ENCODE assay signal across 18 cellular contexts in the genomic region with DNA sequence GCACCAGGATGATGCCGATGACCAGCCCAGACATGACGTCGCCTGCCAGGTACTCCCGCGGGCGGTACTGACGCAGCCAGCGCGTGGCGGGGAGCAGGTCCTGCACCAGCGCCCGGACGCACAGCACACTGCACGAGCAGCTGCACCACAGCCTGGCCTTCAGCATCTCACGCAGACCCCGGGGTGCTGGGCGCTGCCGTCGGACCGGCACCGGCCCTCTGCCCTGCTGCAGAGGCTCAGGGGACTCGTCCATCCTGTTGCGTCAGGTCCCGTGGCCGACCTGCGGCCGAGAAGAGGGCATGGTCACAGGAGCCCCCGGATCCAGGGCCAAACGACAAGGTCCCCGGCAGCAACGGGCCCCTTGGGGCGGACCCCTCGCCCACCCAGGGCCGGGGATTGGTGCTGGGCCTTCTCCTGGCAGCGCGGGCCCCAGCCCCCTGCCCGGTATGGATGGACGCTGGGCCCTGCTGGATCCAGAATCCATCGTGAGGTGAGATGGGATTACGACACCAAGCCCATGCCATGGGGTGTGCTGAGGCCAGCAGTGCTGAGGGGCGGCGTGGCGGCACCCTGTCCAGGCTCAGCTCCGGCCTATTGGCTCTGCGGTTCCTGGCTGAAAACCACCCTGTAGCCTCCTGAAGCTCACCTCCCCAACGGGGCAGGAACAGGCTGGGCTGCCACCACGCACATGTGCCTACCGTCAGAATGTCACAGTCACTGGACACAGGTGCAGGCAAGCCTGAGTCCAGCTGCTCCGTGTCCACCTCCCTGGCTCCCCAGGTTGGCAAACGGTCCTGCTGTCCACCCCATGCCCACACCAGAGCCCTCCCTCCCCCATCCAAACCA. TPM values are rescaled to one million over a fixed set of nuclear protein-coding genes. Genes with fewer than 3 reads are reported as not detected.
DNase-seq lines count a peak whose midpoint lies in the region; ATAC-seq, FAIRE-seq and TF ChIP-seq lines count a peak whose summit lies in the region.
"Had no signal": no experiment of that assay in that cellular context is flagged by ENCODE, and none has a peak within 500 bp of the region (broad histone marks: within the 10 kb centered on the region; RNA-seq: fewer than 3 reads in every experiment).

No MANE protein-coding gene starts in this region.

- no peak for TF ChIP-seq EP300 in A549 (IDR thresholded peaks at IDR 0.05)

- WGBS in A549 (ENCODE audit: missing lambda C conversion rate) = 93% methylated on average over 16 of the region's 50 CpGs

- TF ChIP-seq CTCF in A549 (IDR thresholded peaks at IDR 0.05) = no peak
- no peak for TF ChIP-seq CTCF in VCaP (conservative IDR thresholded peaks at IDR 0.05)
- TF ChIP-seq CTCF in mucosa of descending colon (IDR thresholded peaks at IDR 0.05) = no peak

- peak overlapping the region; percentile 67 for H3K4me2 ChIP-seq in A549

- H3K9me3 ChIP-seq in A549 = no peaks in the 10 kb centered on the region
- no peaks in the 10 kb centered on the region for H3K9me3 ChIP-seq in mucosa of descending colon
- H3K9me3 ChIP-seq: psoas muscle, SJCRH30 had no signal

- peak overlapping the region; percentile 2; the same call in 1 of the 3 replicates for H3K4me3 ChIP-seq in A549
- no peak overlapping the region for H3K4me3 ChIP-seq in mucosa of descending colon
- H3K4me3 ChIP-seq: psoas muscle, SJCRH30 had no signal

- TF ChIP-seq RAD21 in A549 (conservative IDR thresholded peaks at IDR 0.05 in 1 of 2, IDR thresholded peaks at IDR 0.05 in 1 of 2) = no peak

- FAIRE-seq in A549 (lab: Jason Lieb, UNC) = no peak
- FAIRE-seq: D721Med, H1 had no signal

- DNase-seq in A549 (ENCODE audit: low read depth in 1 of 2, low spot score in 1 of 2) (no peak), mucosa of descending colon (peak in 2 of 3 donors; percentile 49 to 59), NCI-H1694 treated with DMSO at 0.1 percent for 48 hours (lab: John Stamatoyannopoulos, UW) (no peak), NCI-H510A (lab: John Stamatoyannopoulos, UW) (no peak)
- DNase-seq in activated effector memory CD4-positive, alpha-beta T cell treated with anti-CD3 and anti-CD28 coated beads, Interleukin-2, amount 50 U/mL, for 16 hours = no peak
- DNase-seq: activated CD4-positive, alpha-beta T cell treated with anti-CD3 and anti-CD28 coated beads for 36 hours; GF-D8; hippocampal formation; Kasumi-1; naive thymus-derived CD4-positive, alpha-beta T cell; NCI-H1436; NCI-H2227 treated with DMSO at 0.1 percent for 48 hours; SJCRH30 had no signal

- POLR2A ChIA-PET in A549 (lab: Yijun Ruan, JAX) = no interaction called here

- CTCF ChIA-PET in A549 (lab: Yijun Ruan, JAX) = interaction anchor here (1.2 kb wide), 1 partner anchor 8 kb away, joined by 3 read pairs; no protein-coding TSS in a partner anchor

- TF ChIP-seq POLR2A in A549 (IDR thresholded peaks at IDR 0.05; ENCODE audit: low read length) = no peak

- ATAC-seq in A549 (no peak), mucosa of descending colon (no peak)
- ATAC-seq: activated CD4-positive, alpha-beta T cell treated with anti-CD3 and anti-CD28 coated beads for 36 hours; activated naive CD4-positive, alpha-beta T cell treated with anti-CD3 and anti-CD28 coated beads, Interleukin-2, amount 50 U/mL, for 72 hours; naive thymus-derived CD4-positive, alpha-beta T cell; psoas muscle had no signal

- no peaks in the 10 kb centered on the region for H3K36me3 ChIP-seq in mucosa of descending colon (ENCODE audit: low read depth)
- H3K36me3 ChIP-seq: SJCRH30 had no signal

- peaks cover 21% of the 10 kb centered on the region for H3K4me1 ChIP-seq in A549
- peaks cover 31% of the 10 kb centered on the region for H3K4me1 ChIP-seq in mucosa of descending colon (ENCODE audit: low read depth)
- H3K4me1 ChIP-seq: SJCRH30 had no signal

- intact Hi-C loops in mucosa of descending colon (cut with DNase I, micrococcal nuclease) = no loop called here

- H3K27ac ChIP-seq in A549 = peak overlapping the region; percentile 77 to 93
- H3K27ac ChIP-seq in VCaP = peak overlapping the region; percentile 96
- H3K27ac ChIP-seq: psoas muscle, SJCRH30 had no signal

TF ChIP-seq in A549, 52 proteins besides CTCF, POLR2A, EP300 and RAD21:
- TF ChIP-seq, protein P1, sequence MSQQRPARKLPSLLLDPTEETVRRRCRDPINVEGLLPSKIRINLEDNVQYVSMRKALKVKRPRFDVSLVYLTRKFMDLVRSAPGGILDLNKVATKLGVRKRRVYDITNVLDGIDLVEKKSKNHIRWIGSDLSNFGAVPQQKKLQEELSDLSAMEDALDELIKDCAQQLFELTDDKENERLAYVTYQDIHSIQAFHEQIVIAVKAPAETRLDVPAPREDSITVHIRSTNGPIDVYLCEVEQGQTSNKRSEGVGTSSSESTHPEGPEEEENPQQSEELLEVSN (IDR thresholded peaks at IDR 0.05; ENCODE audit: borderline replicate concordance, low read depth) = no peak
- no peak for TF ChIP-seq HDAC2 (IDR thresholded peaks at IDR 0.05)
- no peak for TF ChIP-seq KDM5A (IDR thresholded peaks at IDR 0.05)
- TF ChIP-seq CBX2 (IDR thresholded peaks at IDR 0.05; ENCODE audit: borderline replicate concordance, low read depth) = no peak
- TF ChIP-seq BHLHE40 (IDR thresholded peaks at IDR 0.05; ENCODE audit: low read depth, low read length) = no peak
- no peak for TF ChIP-seq RARB (CRISPR knock-in tag; IDR thresholded peaks at IDR 0.05)
- no peak for TF ChIP-seq RNF2 (IDR thresholded peaks at IDR 0.05; ENCODE audit: borderline replicate concordance, low read depth)
- no peak for TF ChIP-seq SMC3 (IDR thresholded peaks at IDR 0.05)

RNA-seq across cellular contexts. Expression of a gene that starts 1.5 kb away (rescaled TPM):
- polyA plus RNA-seq in A549 (2011; rRNA removed) (0.09 and 0.23 TPM in 2 replicates), A549 (2017; fragmentation: RNase III; extraction: RNeasy Plus Mini Kit Qiagen cat#74134 plus additional on column Dnase treatment) (0.30 to 0.61 TPM (median 0.50 TPM) in 3 replicates)
- polyA plus RNA-seq in A549 (2012; cell fraction: cytosol; rRNA removed) = 0.30 and 0.45 TPM in 2 replicates
- 1.3 and 1.7 TPM in 2 replicates for polyA plus RNA-seq in A549 (2012; cell fraction: nucleus; rRNA removed)
- 0.62 and 0.83 TPM in 2 replicates for polyA minus RNA-seq in A549 (2011; rRNA and poly(A)+ RNA removed)
- total RNA-seq in mucosa of descending colon = 1 to 10 TPM in 2 of 3 donors, under 1 TPM in 1; 0.85 to 2.8 (median 1.9) TPM
- total RNA-seq: activated naive CD4-positive, alpha-beta T cell treated with anti-CD3 and anti-CD28 coated beads, Interleukin-2, amount 50 U/mL, for 72 hours; H1; SJCRH30 had no signal

RNA-seq across cellular contexts. Expression of a gene that starts 4.8 kb away (rescaled TPM):
- polyA plus RNA-seq in A549 (2011; rRNA removed) (3.1 and 4.2 TPM in 2 replicates), A549 (2017; fragmentation: RNase III; extraction: RNeasy Plus Mini Kit Qiagen cat#74134 plus additional on column Dnase treatment) (13.9 to 19.4 TPM (median 19.2 TPM) in 3 replicates)
- polyA plus RNA-seq in A549 (2012; cell fraction: cytosol; rRNA removed) = 3.0 and 4.1 TPM in 2 replicates
- 65.6 and 96.4 TPM in 2 replicates for polyA plus RNA-seq in A549 (2012; cell fraction: nucleus; rRNA removed)
- polyA minus RNA-seq in A549 (2011; rRNA and poly(A)+ RNA removed) = 3.0 and 4.0 TPM in 2 replicates
- total RNA-seq in mucosa of descending colon = 10 to 100 TPM; 29.7 to 45.7 (median 33.4) TPM

RNA-seq across cellular contexts. Expression of a gene that starts 18.3 kb away (rescaled TPM):
- polyA plus RNA-seq in A549 (2011; rRNA removed) (2.7 and 3.3 TPM in 2 replicates), A549 (2017; fragmentation: RNase III; extraction: RNeasy Plus Mini Kit Qiagen cat#74134 plus additional on column Dnase treatment) (6.2 to 7.8 TPM (median 7.0 TPM) in 3 replicates)
- polyA plus RNA-seq in A549 (2012; cell fraction: cytosol; rRNA removed) = 7.5 and 10.4 TPM in 2 replicates
- polyA plus RNA-seq in A549 (2012; cell fraction: nucleus; rRNA removed) = 37.7 and 46.1 TPM in 2 replicates
- 2.7 and 3.2 TPM in 2 replicates for polyA minus RNA-seq in A549 (2011; rRNA and poly(A)+ RNA removed)
- 10 to 100 TPM; 31.8 to 56.1 (median 41.7) TPM for total RNA-seq in mucosa of descending colon

RNA-seq across cellular contexts. Expression of a gene that starts 19.8 kb away (rescaled TPM):
- polyA plus RNA-seq in A549 (2011; rRNA removed) (4.7 and 8.3 TPM in 2 replicates), A549 (2017; fragmentation: RNase III; extraction: RNeasy Plus Mini Kit Qiagen cat#74134 plus additional on column Dnase treatment) (11.2 to 11.4 TPM (median 11.2 TPM) in 3 replicates)
- polyA plus RNA-seq in A549 (2012; cell fraction: cytosol; rRNA removed) = 26.5 and 32.6 TPM in 2 replicates
- polyA plus RNA-seq in A549 (2012; cell fraction: nucleus; rRNA removed) = 32.5 and 64.4 TPM in 2 replicates
- 40.2 and 49.5 TPM in 2 replicates for polyA minus RNA-seq in A549 (2011; rRNA and poly(A)+ RNA removed)
- total RNA-seq in mucosa of descending colon = 10 to 100 TPM; 14.7 to 19.3 (median 16.9) TPM

RNA-seq across cellular contexts. Expression of a gene that starts 59.4 kb away (rescaled TPM):
- polyA plus RNA-seq in A549 (2011; rRNA removed) = 19.4 and 26.5 TPM in 2 replicates
- 24.5 and 25.2 TPM in 2 replicates for polyA plus RNA-seq in A549 (2012; cell fraction: cytosol; rRNA removed)
- 174 and 196 TPM in 2 replicates for polyA plus RNA-seq in A549 (2012; cell fraction: nucleus; rRNA removed)
- polyA plus RNA-seq in A549 (2017; fragmentation: RNase III; extraction: RNeasy Plus Mini Kit Qiagen cat#74134 plus additional on column Dnase treatment) = 14.8 to 16.7 TPM (median 15.7 TPM) in 3 replicates
- polyA minus RNA-seq in A549 (2011; rRNA and poly(A)+ RNA removed) = 16.5 and 22.9 TPM in 2 replicates
- 10 to 100 TPM; 30.1 to 39.0 (median 37.5) TPM for total RNA-seq in mucosa of descending colon

Comparison
In these comparisons a context has a peak if more than half of its experiments do, and no peak if none do; other contexts are left out.
1. DNase-seq: peak in mucosa of descending colon (2 of 3); none in A549 (0 of 2), NCI-H1694 treated with DMSO at 0.1 percent for 48 hours (single experiment), activated effector memory CD4-positive, alpha-beta T cell treated with anti-CD3 and anti-CD28 coated beads, Interleukin-2, amount 50 U/mL, for 16 hours (single experiment) and NCI-H510A (single experiment).